ENCODE assay signal across 1 cellular context in the genomic region with DNA sequence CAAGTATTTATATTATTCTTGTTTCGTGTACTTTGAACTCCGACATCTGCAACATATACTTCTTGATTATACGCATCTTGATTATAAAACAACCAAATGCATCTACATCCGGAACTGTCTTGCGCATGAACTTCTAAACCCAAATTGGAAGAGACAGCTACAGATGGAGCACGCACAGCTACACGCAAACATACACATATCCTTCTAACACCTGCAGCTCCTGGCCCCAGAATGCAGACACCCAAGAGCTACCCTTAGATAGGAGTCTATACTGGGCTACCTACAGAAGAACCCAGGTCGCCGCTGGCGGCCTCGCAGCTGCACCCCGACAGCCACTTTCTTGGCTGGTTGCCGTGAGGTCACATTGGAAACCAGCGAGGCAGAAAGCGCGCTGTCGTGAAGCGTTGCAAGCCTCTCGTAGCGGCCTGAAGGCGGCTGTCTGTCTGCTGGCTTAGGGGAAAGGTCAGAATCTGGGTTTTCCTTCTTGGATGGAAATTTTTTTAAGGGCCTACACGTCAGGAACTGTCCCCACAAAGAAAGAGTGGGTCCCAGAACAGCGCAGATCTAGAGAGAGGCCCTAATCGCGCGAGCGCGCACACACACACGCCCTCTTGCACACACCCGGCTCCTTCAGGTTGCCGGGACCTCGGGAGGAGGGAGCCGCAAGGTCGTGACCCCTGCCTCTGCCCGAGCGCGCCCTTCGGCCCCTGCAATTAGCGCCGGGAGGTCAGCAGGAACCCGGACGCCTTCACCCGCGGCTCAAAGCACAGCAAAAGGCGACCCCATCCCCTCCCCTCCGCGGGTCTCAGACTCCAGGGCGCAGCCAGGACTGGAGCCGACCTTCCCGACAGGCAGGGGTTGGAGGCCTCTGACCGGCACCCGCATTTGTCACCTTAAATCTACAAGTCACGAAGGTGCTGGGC.
TF ChIP-seq lines count a peak whose summit lies in the region.

No MANE protein-coding gene starts in this region.

TF ChIP-seq in HepG2, 621 proteins besides CTCF, POLR2A, EP300 and RAD21 (continued from another document):
- TF ChIP-seq, protein P1, sequence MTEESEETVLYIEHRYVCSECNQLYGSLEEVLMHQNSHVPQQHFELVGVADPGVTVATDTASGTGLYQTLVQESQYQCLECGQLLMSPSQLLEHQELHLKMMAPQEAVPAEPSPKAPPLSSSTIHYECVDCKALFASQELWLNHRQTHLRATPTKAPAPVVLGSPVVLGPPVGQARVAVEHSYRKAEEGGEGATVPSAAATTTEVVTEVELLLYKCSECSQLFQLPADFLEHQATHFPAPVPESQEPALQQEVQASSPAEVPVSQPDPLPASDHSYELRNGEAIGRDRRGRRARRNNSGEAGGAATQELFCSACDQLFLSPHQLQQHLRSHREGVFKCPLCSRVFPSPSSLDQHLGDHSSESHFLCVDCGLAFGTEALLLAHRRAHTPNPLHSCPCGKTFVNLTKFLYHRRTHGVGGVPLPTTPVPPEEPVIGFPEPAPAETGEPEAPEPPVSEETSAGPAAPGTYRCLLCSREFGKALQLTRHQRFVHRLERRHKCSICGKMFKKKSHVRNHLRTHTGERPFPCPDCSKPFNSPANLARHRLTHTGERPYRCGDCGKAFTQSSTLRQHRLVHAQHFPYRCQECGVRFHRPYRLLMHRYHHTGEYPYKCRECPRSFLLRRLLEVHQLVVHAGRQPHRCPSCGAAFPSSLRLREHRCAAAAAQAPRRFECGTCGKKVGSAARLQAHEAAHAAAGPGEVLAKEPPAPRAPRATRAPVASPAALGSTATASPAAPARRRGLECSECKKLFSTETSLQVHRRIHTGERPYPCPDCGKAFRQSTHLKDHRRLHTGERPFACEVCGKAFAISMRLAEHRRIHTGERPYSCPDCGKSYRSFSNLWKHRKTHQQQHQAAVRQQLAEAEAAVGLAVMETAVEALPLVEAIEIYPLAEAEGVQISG (CRISPR knock-in tag; IDR thresholded peaks at IDR 0.05), result 0 out of 2 replicates have a peak, but pooled peaks have one; percentile 34
- TF ChIP-seq STAG1 (CRISPR knock-in tag; IDR thresholded peaks at IDR 0.05) (peak; percentile 26), YEATS2 (CRISPR knock-in tag; IDR thresholded peaks at IDR 0.05; ENCODE audit: borderline replicate concordance) (no peak), PAXIP1 (CRISPR knock-in tag; conservative IDR thresholded peaks at IDR 0.05) (0 out of 2 replicates have a peak, but pooled peaks have one; percentile 46), SKI (IDR thresholded peaks at IDR 0.05; ENCODE audit: partially characterized antibody) (peak; percentile 9), MAZ (IDR thresholded peaks at IDR 0.05; ENCODE audit: borderline replicate concordance, low read depth, low read length) (no peak), MAZ (CRISPR knock-in tag; IDR thresholded peaks at IDR 0.05; ENCODE audit: low read depth) (0 out of 2 replicates have a peak, but pooled peaks have one; percentile 67), KMT2A (CRISPR knock-in tag; IDR thresholded peaks at IDR 0.05) (peak; percentile 27; the same call in 1 of the 2 replicates), ZFY (CRISPR knock-in tag; IDR thresholded peaks at IDR 0.05) (peak; percentile 65), ZBTB1 (CRISPR knock-in tag; IDR thresholded peaks at IDR 0.05; ENCODE audit: borderline replicate concordance) (no peak), CCDC6 (CRISPR knock-in tag; IDR thresholded peaks at IDR 0.05) (peak; percentile 28; the same call in 1 of the 2 replicates), ZNF552 (CRISPR knock-in tag; IDR thresholded peaks at IDR 0.05; ENCODE audit: borderline replicate concordance) (no peak), KDM5A (IDR thresholded peaks at IDR 0.05; ENCODE audit: borderline replicate concordance, low read length) (no peak), PHF8 (CRISPR knock-in tag; IDR thresholded peaks at IDR 0.05) (peak; percentile 38; the same call in 1 of the 2 replicates), NFKB2 (CRISPR knock-in tag; IDR thresholded peaks at IDR 0.05; ENCODE audit: borderline replicate concordance) (peak; percentile 34; the same call in 1 of the 2 replicates), CBX2 (IDR thresholded peaks at IDR 0.05; ENCODE audit: low read depth, low read length) (no peak), CBX2 (CRISPR knock-in tag; IDR thresholded peaks at IDR 0.05; ENCODE audit: low read depth) (no peak), DPF2 (CRISPR knock-in tag; IDR thresholded peaks at IDR 0.05; ENCODE audit: borderline replicate concordance, low read depth) (no peak), ZNF788 (CRISPR knock-in tag; IDR thresholded peaks at IDR 0.05; ENCODE audit: borderline replicate concordance) (peak; percentile 41; the same call in 1 of the 2 replicates), SOX6 (IDR thresholded peaks at IDR 0.05) (no peak), SOX6 (CRISPR knock-in tag; IDR thresholded peaks at IDR 0.05) (peak; percentile 26; the same call in 1 of the 2 replicates), MYC (CRISPR knock-in tag; IDR thresholded peaks at IDR 0.05; ENCODE audit: borderline replicate concordance) (peak; percentile 40; the same call in 1 of the 2 replicates)
